In genomic region chr11:45000918-45001317, GRCh38 we compare ENCODE assay signal across 28 cellular contexts.
"Had no signal": no experiment of that assay in that cellular context is flagged by ENCODE, and none has a peak within 500 bp of the region (broad histone marks: within the 10 kb centered on the region; RNA-seq: fewer than 3 reads in every experiment).

No MANE protein-coding gene starts in this region.

- H3K4me3 Mint-ChIP-seq: activated CD8-positive, alpha-beta T cell treated with anti-CD3 and anti-CD28 coated beads for 36 hours; activated naive CD4-positive, alpha-beta T cell treated with anti-CD3 and anti-CD28 coated beads, Interleukin-2, amount 50 U/mL, for 24 hours; activated T-cell treated with anti-CD3 and anti-CD28 coated beads, Interleukin-2, amount 50 U/mL, for 24 hours; activated T-helper 1 cell treated with anti-CD3 and anti-CD28 coated beads, Interleukin-12 subunit alpha, Interleukin-12 subunit beta, Interleukin-2, Interleukin-4 antibody, amounts not matched to agents 30 ng/mL and 10 ng/mL and 1 ng/mL, durations not matched to agents 14 hours and 24 hours and 36 hours; T-helper 1 cell treated with Interleukin-12 subunit alpha and Interleukin-12 subunit beta and Interleukin-4 antibody, amounts not matched to agents 30 μg/mL and 1 μg/mL, for 36 hours had no signal

- H3K36me3 Mint-ChIP-seq: activated naive CD4-positive, alpha-beta T cell treated with anti-CD3 and anti-CD28 coated beads, Interleukin-2, amount 50 U/mL, for 24 hours had no signal

- H3K27me3 ChIP-seq: body of pancreas, MG63 had no signal

- DNase-seq: activated CD4-positive, alpha-beta T cell treated with anti-CD3 and anti-CD28 coated beads for 4 hours; activated CD8-positive, alpha-beta T cell treated with anti-CD3 and anti-CD28 coated beads for 36 hours; activated effector memory CD4-positive, alpha-beta T cell treated with Interleukin-2 at 50 U/mL for 16 hours; activated naive CD4-positive, alpha-beta T cell; activated T-cell treated with anti-CD3 and anti-CD28 coated beads, Interleukin-2, amount 50 U/mL, for 24 hours; aorta; body of pancreas; MG63; MV-4-11; NCI-H1092 treated with DMSO at 0.1 percent for 48 hours; NCI-H1417 treated with DMSO at 0.1 percent for 48 hours; NCI-H1694; NCI-H2029; NCI-H2107; NCI-H2171 treated with DMSO at 0.1 percent for 48 hours; NCI-H226; NCI-H526 treated with DMSO at 0.1 percent for 48 hours; NK-92 treated with Interleukin-12 subunit alpha and Interleukin-12 subunit beta, amount 100 ng/mL, for 24 hours; OCI-M1; RPMI8226; SHP77 had no signal

- H3K9me3 ChIP-seq: body of pancreas, MG63, SJSA1 had no signal

- H3K4me3 ChIP-seq: body of pancreas, MG63, SJSA1 had no signal

- H3K36me3 ChIP-seq: MG63, SJSA1 had no signal

- H3K27me3 Mint-ChIP-seq: activated CD8-positive, alpha-beta T cell treated with anti-CD3 and anti-CD28 coated beads for 36 hours; activated naive CD4-positive, alpha-beta T cell treated with anti-CD3 and anti-CD28 coated beads, Interleukin-2, amount 50 U/mL, for 24 hours; activated T-cell treated with anti-CD3 and anti-CD28 coated beads, Interleukin-2, amount 50 U/mL, for 24 hours had no signal

- ATAC-seq: activated CD4-positive, CD25-positive, alpha-beta regulatory T cell treated with anti-CD3 and anti-CD28 coated beads, Interleukin-2, amount 50 U/mL, for 24 hours; activated CD8-positive, alpha-beta T cell treated with anti-CD3 and anti-CD28 coated beads for 36 hours; body of pancreas; Panc1; SK-N-SH treated with all-trans-retinoic acid at 6 μM for 48 hours had no signal

- H3K9me3 Mint-ChIP-seq: activated CD8-positive, alpha-beta T cell treated with anti-CD3 and anti-CD28 coated beads for 36 hours; activated naive CD4-positive, alpha-beta T cell treated with anti-CD3 and anti-CD28 coated beads, Interleukin-2, amount 50 U/mL, for 24 hours; activated T-cell treated with anti-CD3 and anti-CD28 coated beads, Interleukin-2, amount 50 U/mL, for 24 hours; activated T-helper 1 cell treated with anti-CD3 and anti-CD28 coated beads, Interleukin-12 subunit alpha, Interleukin-12 subunit beta, Interleukin-2, Interleukin-4 antibody, amounts not matched to agents 30 ng/mL and 10 ng/mL and 1 ng/mL, durations not matched to agents 14 hours and 24 hours and 36 hours; T-helper 1 cell treated with Interleukin-12 subunit alpha and Interleukin-12 subunit beta and Interleukin-4 antibody, amounts not matched to agents 30 μg/mL and 1 μg/mL, for 36 hours had no signal

- H3K27ac Mint-ChIP-seq: activated CD8-positive, alpha-beta T cell treated with anti-CD3 and anti-CD28 coated beads for 36 hours; activated naive CD4-positive, alpha-beta T cell treated with anti-CD3 and anti-CD28 coated beads, Interleukin-2, amount 50 U/mL, for 24 hours; activated T-cell treated with anti-CD3 and anti-CD28 coated beads, Interleukin-2, amount 50 U/mL, for 24 hours; activated T-helper 1 cell treated with anti-CD3 and anti-CD28 coated beads, Interleukin-12 subunit alpha, Interleukin-12 subunit beta, Interleukin-2, Interleukin-4 antibody, amounts not matched to agents 30 ng/mL and 10 ng/mL and 1 ng/mL, durations not matched to agents 14 hours and 24 hours and 36 hours; T-helper 1 cell treated with Interleukin-12 subunit alpha and Interleukin-12 subunit beta and Interleukin-4 antibody, amounts not matched to agents 30 μg/mL and 1 μg/mL, for 36 hours had no signal

- H3K27ac ChIP-seq: body of pancreas, SJSA1 had no signal

- H3K4me1 Mint-ChIP-seq: activated naive CD4-positive, alpha-beta T cell treated with anti-CD3 and anti-CD28 coated beads, Interleukin-2, amount 50 U/mL, for 24 hours had no signal

- H3K4me1 ChIP-seq: SJSA1 had no signal
